21 cellular contexts compared by ENCODE assay signal in genomic region chr6:153045271-153045670, GRCh38. TPM values are rescaled to one million over a fixed set of nuclear protein-coding genes. Genes with fewer than 3 reads are reported as not detected.
DNase-seq lines count a peak whose midpoint lies in the region; ATAC-seq, FAIRE-seq and TF ChIP-seq lines count a peak whose summit lies in the region.
"Had no signal": no experiment of that assay in that cellular context is flagged by ENCODE, and none has a peak within 500 bp of the region (broad histone marks: within the 10 kb centered on the region; RNA-seq: fewer than 3 reads in every experiment).

No MANE protein-coding gene starts in this region.

- no peak for TF ChIP-seq RAD21 in HepG2 (CRISPR knock-in tag; IDR thresholded peaks at IDR 0.05)

- ATAC-seq in HepG2 (no peak), GM19467 (IDR thresholded peaks at IDR 0.05; ENCODE audit: unreplicated experiment) (no peak), HG03280 (IDR thresholded peaks at IDR 0.05; ENCODE audit: unreplicated experiment) (no peak)
- ATAC-seq: CD8-positive, alpha-beta T cell had no signal

- no peaks in the 10 kb centered on the region for H3K79me2 ChIP-seq in HepG2 (ENCODE audit: insufficient read depth, low read length)

- H3K9ac ChIP-seq in HepG2 (ENCODE audit: insufficient read depth, low read depth, low read length) = no peak overlapping the region
- H3K9ac ChIP-seq: BLaER1 had no signal

- H4K20me1 ChIP-seq in HepG2 (ENCODE audit: insufficient read depth, low read length) = no peaks in the 10 kb centered on the region
- H4K20me1 ChIP-seq: BLaER1 had no signal

- in situ Hi-C loops in HepG2 (cut with HindIII; ENCODE audit: extremely low pct_ligation_motif_present, low pct_unique_long_range_greater_than_20kb) = loop anchor here (25.0 kb wide), 1 partner anchor 467 kb away; no protein-coding TSS in a partner anchor

- H3K9me3 Mint-ChIP-seq in T-helper 2 cell treated with Interferon-gamma antibody and Interleukin-4, amounts not matched to agents 5 μg/mL and 100 μg/mL, for 36 hours = no peaks in the 10 kb centered on the region
- H3K9me3 Mint-ChIP-seq: CD8-positive, alpha-beta T cell had no signal

- POLR2A ChIA-PET in HepG2 (lab: Yijun Ruan, JAX) = no interaction called here

- H3K27me3 Mint-ChIP-seq in T-helper 2 cell treated with Interferon-gamma antibody and Interleukin-4, amounts not matched to agents 5 μg/mL and 100 μg/mL, for 36 hours (ENCODE audit: low read depth) = no peaks in the 10 kb centered on the region

- intact Hi-C loops in HepG2 (cut with micrococcal nuclease; ENCODE audit: unreplicated experiment) = no loop called here

- no peak overlapping the region for H3K4me2 ChIP-seq in HepG2 (ENCODE audit: low read depth, low read length)
- H3K4me2 ChIP-seq: BLaER1 had no signal

- H3K4me1 ChIP-seq in HepG2 (ENCODE audit: insufficient read depth, low read length) = no peaks in the 10 kb centered on the region
- H3K4me1 ChIP-seq: BLaER1, Caco-2 had no signal

- H2AFZ ChIP-seq in HepG2 (ENCODE audit: low read length) = no peak overlapping the region

- H3K4me3 ChIP-seq in HepG2 (replicated peaks in 1 of 3; ENCODE audit: insufficient read depth in 1 of 3, low read depth in 2 of 3, low read length in 3 of 3) = no peak overlapping the region
- H3K4me3 ChIP-seq: BLaER1 had no signal

- TF ChIP-seq EP300 in HepG2 (IDR thresholded peaks at IDR 0.05; ENCODE audit: low read depth in 2 of 2, low read length in 2 of 2) (no peak), HepG2 (CRISPR knock-in tag; IDR thresholded peaks at IDR 0.05; ENCODE audit: borderline replicate concordance) (no peak)

- no peaks in the 10 kb centered on the region for H3K27me3 ChIP-seq in HepG2 (ENCODE audit: control insufficient read depth in 1 of 2, insufficient read depth in 2 of 2, low read length in 2 of 2)
- H3K27me3 ChIP-seq: BLaER1 had no signal

- FAIRE-seq in D721Med (lab: Jason Lieb, UNC) = peak; percentile 96
- FAIRE-seq in HepG2 (lab: Jason Lieb, UNC) = no peak
- FAIRE-seq: GM12891, GM18507, H1 had no signal

- CTCF ChIA-PET in HepG2 (lab: Yijun Ruan, JAX; ENCODE audit: low intra/inter-chr PET ratio, low total read pairs) = no interaction called here

- no peak for TF ChIP-seq CTCF in D721Med (IDR thresholded peaks at IDR 0.05; ENCODE audit: insufficient read depth, missing control alignments)
- no peak for TF ChIP-seq CTCF in HepG2 (CRISPR knock-in tag; IDR thresholded peaks at IDR 0.05)

- H3K4me1 Mint-ChIP-seq in T-helper 2 cell treated with Interferon-gamma antibody and Interleukin-4, amounts not matched to agents 5 μg/mL and 100 μg/mL, for 36 hours (ENCODE audit: low read depth) = no peaks in the 10 kb centered on the region
- H3K4me1 Mint-ChIP-seq: CD4-positive, CD25-positive, alpha-beta regulatory T cell had no signal

- no peak overlapping the region for H3K4me3 Mint-ChIP-seq in T-helper 2 cell treated with Interferon-gamma antibody and Interleukin-4, amounts not matched to agents 5 μg/mL and 100 μg/mL, for 36 hours
- H3K4me3 Mint-ChIP-seq: CD4-positive, CD25-positive, alpha-beta regulatory T cell; CD8-positive, alpha-beta T cell had no signal

- BruUV-seq in HepG2 (replicated peaks; lab: Mats Ljungman, UMichigan) = no TSS peak

- H3K9me3 ChIP-seq in HepG2 (ENCODE audit: low read length) = no peaks in the 10 kb centered on the region
- H3K9me3 ChIP-seq: BLaER1, Caco-2 had no signal

- H3K36me3 Mint-ChIP-seq in T-helper 2 cell treated with Interferon-gamma antibody and Interleukin-4, amounts not matched to agents 5 μg/mL and 100 μg/mL, for 36 hours (ENCODE audit: low read depth) = no peaks in the 10 kb centered on the region
- H3K36me3 Mint-ChIP-seq: CD4-positive, CD25-positive, alpha-beta regulatory T cell; CD8-positive, alpha-beta T cell had no signal

- no peak for TF ChIP-seq POLR2A in HepG2 (IDR thresholded peaks at IDR 0.05; ENCODE audit: insufficient read depth in 1 of 2, low read depth in 2 of 2, low read length in 2 of 2)

- no peaks in the 10 kb centered on the region for H3K36me3 ChIP-seq in HepG2 (replicated peaks in 1 of 2; ENCODE audit: control insufficient read depth in 1 of 2, insufficient read depth in 2 of 2, low read length in 2 of 2)
- H3K36me3 ChIP-seq: BLaER1 had no signal

- no peak overlapping the region for H3K27ac ChIP-seq in HepG2 (ENCODE audit: extremely low read length, insufficient read depth, low read length)
- H3K27ac ChIP-seq: BLaER1, C4-2B had no signal

- no peak overlapping the region for H3K27ac Mint-ChIP-seq in T-helper 2 cell treated with Interferon-gamma antibody and Interleukin-4, amounts not matched to agents 5 μg/mL and 100 μg/mL, for 36 hours
- H3K27ac Mint-ChIP-seq: CD8-positive, alpha-beta T cell had no signal

- peak; percentile 53 for DNase-seq in D341Med (ENCODE audit: low spot score)
- DNase-seq in D721Med (ENCODE audit: insufficient read length, low spot score) = no peak
- DNase-seq in NCI-H524 (lab: John Stamatoyannopoulos, UW) = peak; percentile 87 to 94
- DNase-seq in NCI-H82 treated with DMSO at 0.1 percent for 48 hours (lab: John Stamatoyannopoulos, UW; ENCODE audit: unreplicated experiment) = peak; percentile 82
- no peak for DNase-seq in T-helper 2 cell treated with Interferon-gamma antibody and Interleukin-4, amounts not matched to agents 5 μg/mL and 100 μg/mL, for 36 hours (ENCODE audit: low spot score)
- no peak for DNase-seq in HepG2 (ENCODE audit: low spot score)
- DNase-seq: Caco-2; CD4-positive, CD25-positive, alpha-beta regulatory T cell; CD8-positive, alpha-beta T cell; DMS79; EL; GF-D8; H7; HCEC 1CT had no signal

TF ChIP-seq in HepG2, 621 proteins besides CTCF, POLR2A, EP300 and RAD21:
- TF ChIP-seq ZNF652 (CRISPR knock-in tag; IDR thresholded peaks at IDR 0.05; ENCODE audit: borderline replicate concordance, low read depth) (no peak), KDM5B (CRISPR knock-in tag; IDR thresholded peaks at IDR 0.05; ENCODE audit: borderline replicate concordance) (no peak), MZF1 (CRISPR knock-in tag; IDR thresholded peaks at IDR 0.05; ENCODE audit: borderline replicate concordance) (no peak), ZFAT (CRISPR knock-in tag; conservative IDR thresholded peaks at IDR 0.05) (no peak), ZNF883 (CRISPR knock-in tag; IDR thresholded peaks at IDR 0.05; ENCODE audit: not compliant biosample characterization) (no peak), NR2F1 (CRISPR knock-in tag; IDR thresholded peaks at IDR 0.05) (no peak), MATR3 (CRISPR knock-in tag; IDR thresholded peaks at IDR 0.05) (no peak), IKZF4 (CRISPR knock-in tag; IDR thresholded peaks at IDR 0.05; ENCODE audit: borderline replicate concordance, low read depth, not compliant biosample characterization) (no peak), SMARCC2 (IDR thresholded peaks at IDR 0.05) (no peak)

RNA-seq across cellular contexts. Expression of gene MTRF1L, which starts 42.8 kb away (rescaled TPM):
- total RNA-seq in HepG2 (2016; rRNA removed; fragmentation: Illumina TruSeq; extraction: Trizol) = 28.7 and 32.4 TPM in 2 replicates
- 25.5 and 28.3 TPM in 2 replicates for total RNA-seq in HepG2 (2016; cell fraction: cytosol; rRNA removed; fragmentation: Illumina TruSeq; extraction: Trizol; ENCODE audit: low read depth)
- 29.1 and 32.6 TPM in 2 replicates for total RNA-seq in HepG2 (2016; cell fraction: insoluble cytoplasmic fraction; rRNA removed; fragmentation: Illumina TruSeq; extraction: Trizol)
- total RNA-seq in HepG2 (2016; cell fraction: membrane; rRNA removed; fragmentation: Illumina TruSeq; extraction: Trizol) = 49.7 and 58.0 TPM in 2 replicates
- 25.8 and 29.5 TPM in 2 replicates for total RNA-seq in HepG2 (2016; cell fraction: nucleus; rRNA removed; fragmentation: Illumina TruSeq; extraction: Trizol)
- 15.5 and 17.6 TPM in 2 replicates for polyA plus RNA-seq in HepG2 (2011; rRNA removed)
- polyA plus RNA-seq in HepG2 (2011; cell fraction: cytosol; rRNA removed) = 6.5 and 9.8 TPM in 2 replicates
- 10.9 and 13.2 TPM in 2 replicates for polyA plus RNA-seq in HepG2 (2011; cell fraction: nucleus; rRNA removed)
- 17.1 and 18.1 TPM in 2 replicates for polyA plus RNA-seq in HepG2 (2012)
- polyA plus RNA-seq in HepG2 (2016; cell fraction: cytosol; fragmentation: Illumina TruSeq; extraction: Trizol; ENCODE audit: low read depth) = 40.7 and 44.7 TPM in 2 replicates
- 34.0 and 37.3 TPM in 2 replicates for polyA plus RNA-seq in HepG2 (2016; cell fraction: insoluble cytoplasmic fraction; fragmentation: Illumina TruSeq; extraction: Trizol; ENCODE audit: low read depth)
- 52.3 and 64.3 TPM in 2 replicates for polyA plus RNA-seq in HepG2 (2016; cell fraction: membrane; fragmentation: Illumina TruSeq; extraction: Trizol; ENCODE audit: low read depth)
- polyA plus RNA-seq in HepG2 (2016; cell fraction: nucleus; fragmentation: Illumina TruSeq; extraction: Trizol; ENCODE audit: insufficient read depth, low read depth) = 26.9 and 27.4 TPM in 2 replicates
- 7.1 and 8.9 TPM in 2 replicates for polyA minus RNA-seq in HepG2 (2011; rRNA and poly(A)+ RNA removed; ENCODE audit: low replicate concordance)
- polyA minus RNA-seq in HepG2 (2011; cell fraction: cytosol; rRNA and poly(A)+ RNA removed) = 9.5 and 9.7 TPM in 2 replicates
- 72.9 and 92.7 TPM in 2 replicates for polyA minus RNA-seq in HepG2 (2011; cell fraction: nucleus; rRNA and poly(A)+ RNA removed)

Comparison
In these comparisons a context has a peak if more than half of its experiments do, and no peak if none do; other contexts are left out.
1. DNase-seq: peak in D341Med (single experiment), NCI-H524 (2 of 2) and NCI-H82 treated with DMSO at 0.1 percent for 48 hours (single experiment); none in D721Med (single experiment), T-helper 2 cell treated with Interferon-gamma antibody and Interleukin-4, amounts not matched to agents 5 μg/mL and 100 μg/mL, for 36 hours (single experiment) and HepG2 (single experiment).